In genomic region chr17:46284467-46284866, GRCh38 we compare ENCODE assay signal across 8 cellular contexts. TPM values are rescaled to one million over a fixed set of nuclear protein-coding genes. Genes with fewer than 3 reads are reported as not detected.
A peak's percentile ranks its signal among the peaks of the same experiment; 100 is the strongest.
DNase-seq lines count a peak whose midpoint lies in the region; ATAC-seq, FAIRE-seq and TF ChIP-seq lines count a peak whose summit lies in the region.
"Not testable (repeated sequence)": the region's sequence is repeated elsewhere in the genome, so short reads cannot be mapped to it uniquely, and the experiment has no call there.

No MANE protein-coding gene starts in this region.

- H3K4me3 ChIP-seq in Panc1 (ENCODE audit: low read depth in 2 of 2, low read length in 2 of 2); astrocyte (ENCODE audit: insufficient read depth, low read depth, low read length); keratinocyte (ENCODE audit: control insufficient read depth in 2 of 3, extremely low read depth in 1 of 3, insufficient read depth in 2 of 3, low read depth in 1 of 3, low read length in 3 of 3): not testable (repeated sequence)

- in situ Hi-C loops in Panc1 (cut with HindIII; ENCODE audit: low pct_unique_long_range_greater_than_20kb, low sequenced_read_pairs), result not testable (repeated sequence)

- FAIRE-seq in astrocyte (lab: Jason Lieb, UNC) (peak; percentile 90), keratinocyte (lab: Jason Lieb, UNC) (peak; percentile 93)

- not testable (repeated sequence) for H3K4me1 ChIP-seq in Panc1 (ENCODE audit: control insufficient read depth, insufficient read depth, low read length); astrocyte (ENCODE audit: insufficient read depth, low read length)
- H3K4me1 ChIP-seq in keratinocyte (ENCODE audit: control insufficient read depth, extremely low read depth, insufficient read depth, low read length), result peaks cover 15% of the 10 kb centered on the region

- not testable (repeated sequence) for H3K36me3 Mint-ChIP-seq in activated T-cell treated with anti-CD3 and anti-CD28 coated beads, Interleukin-2, amount 50 U/mL, for 4 hours (ENCODE audit: insufficient read depth); astrocyte (ENCODE audit: low read depth, unreplicated experiment)

- H3K27me3 ChIP-seq in Panc1 (ENCODE audit: control insufficient read depth, insufficient read depth, low read length); astrocyte (ENCODE audit: insufficient read depth, low read length); keratinocyte (ENCODE audit: control insufficient read depth, extremely low read depth, insufficient read depth, low read length): not testable (repeated sequence)

- not testable (repeated sequence) for H3K9me1 ChIP-seq in keratinocyte (ENCODE audit: control insufficient read depth, extremely low read depth, insufficient read depth, low read length)

- POLR2A ChIA-PET in Panc1 (lab: Charles Lee), result not testable (repeated sequence)

- H3K27ac ChIP-seq in Panc1 (ENCODE audit: low read length); astrocyte (ENCODE audit: low read depth, low read length); keratinocyte (ENCODE audit: control insufficient read depth, insufficient read depth, low read length): not testable (repeated sequence)

- H3K4me1 Mint-ChIP-seq in activated T-cell treated with anti-CD3 and anti-CD28 coated beads, Interleukin-2, amount 50 U/mL, for 4 hours (ENCODE audit: low read depth), result peaks cover 25% of the 10 kb centered on the region
- peaks cover 24% of the 10 kb centered on the region for H3K4me1 Mint-ChIP-seq in astrocyte (ENCODE audit: low read depth, unreplicated experiment)
- peaks cover 22% of the 10 kb centered on the region for H3K4me1 Mint-ChIP-seq in stimulated activated naive CD8-positive, alpha-beta T cell treated with anti-CD3 and anti-CD28 coated beads, Interleukin-15, amount 100 ng/mL, for 72 hours

- dilution Hi-C loops in keratinocyte (cut with MboI; ENCODE audit: extremely low pct_ligation_motif_present, low sequenced_read_pairs), result not testable (repeated sequence)

- H3K36me3 ChIP-seq in Panc1 (ENCODE audit: control insufficient read depth, insufficient read depth, low read length); astrocyte (ENCODE audit: insufficient read depth, low read length); keratinocyte (ENCODE audit: control insufficient read depth in 2 of 2, extremely low read depth in 1 of 2, insufficient read depth in 2 of 2, low read length in 2 of 2): not testable (repeated sequence)

- H3K27ac Mint-ChIP-seq in astrocyte (ENCODE audit: unreplicated experiment), result peak overlapping the region; percentile 23
- H3K27ac Mint-ChIP-seq in stimulated activated naive CD8-positive, alpha-beta T cell treated with anti-CD3 and anti-CD28 coated beads, Interleukin-15, amount 100 ng/mL, for 72 hours, result peak overlapping the region in 1 of 2 donors; percentile 72

- DNase-seq in EL (peak; percentile 64), Panc1 (ENCODE audit: low read depth, low spot score) (peak; percentile 92), astrocyte (ENCODE audit: low read depth) (peak; percentile 21)
- DNase-seq in activated T-cell treated with anti-CD3 and anti-CD28 coated beads, Interleukin-2, amount 50 U/mL, for 4 hours; keratinocyte (ENCODE audit: low read depth, low spot score): not testable (repeated sequence)
- DNase-seq in stimulated activated CD4-positive, alpha-beta T cell treated with anti-CD3 and anti-CD28 coated beads, Interleukin-1b, Interleukin-23, amount 100 ng/mL, for 24 hours (ENCODE audit: low read depth in 4 of 4, low spot score in 1 of 4), result peak in 3 of 4 experiments; percentile 36 to 43 (median 36)
- DNase-seq in stimulated activated naive CD8-positive, alpha-beta T cell treated with anti-CD3 and anti-CD28 coated beads, Interleukin-15, amount 100 ng/mL, for 72 hours, result peak in 1 of 2 donors; percentile 48

- H3K4me3 Mint-ChIP-seq in activated T-cell treated with anti-CD3 and anti-CD28 coated beads, Interleukin-2, amount 50 U/mL, for 4 hours; astrocyte (ENCODE audit: unreplicated experiment); stimulated activated naive CD8-positive, alpha-beta T cell treated with anti-CD3 and anti-CD28 coated beads, Interleukin-15, amount 100 ng/mL, for 72 hours: not testable (repeated sequence)

- intact Hi-C loops in Panc1 (cut with micrococcal nuclease; ENCODE audit: unreplicated experiment), result not testable (repeated sequence)

- H4K20me1 ChIP-seq in astrocyte (ENCODE audit: insufficient read depth, low read length); keratinocyte (ENCODE audit: control insufficient read depth, extremely low read depth, insufficient read depth, low read length): not testable (repeated sequence)

- not testable (repeated sequence) for H3K9me3 ChIP-seq in Panc1 (ENCODE audit: control insufficient read depth, insufficient read depth, low read depth, low read length); astrocyte (ENCODE audit: insufficient read depth, low read depth, low read length); keratinocyte (ENCODE audit: control insufficient read depth, low read depth, low read length)

- not testable (repeated sequence) for TF ChIP-seq CTCF in Panc1 (IDR thresholded peaks at IDR 0.05); astrocyte (IDR thresholded peaks at IDR 0.05; ENCODE audit: insufficient read depth, low read depth, low read length); keratinocyte (optimal IDR thresholded peaks at IDR 0.05 in 1 of 3, IDR thresholded peaks at IDR 0.05 in 1 of 3, conservative IDR thresholded peaks at IDR 0.05 in 1 of 3; ENCODE audit: extremely low read depth in 1 of 3, insufficient read depth in 2 of 3, low read length in 3 of 3)

- H3K27me3 Mint-ChIP-seq in activated T-cell treated with anti-CD3 and anti-CD28 coated beads, Interleukin-2, amount 50 U/mL, for 4 hours (ENCODE audit: low read depth); astrocyte (ENCODE audit: low read depth, unreplicated experiment); stimulated activated naive CD8-positive, alpha-beta T cell treated with anti-CD3 and anti-CD28 coated beads, Interleukin-15, amount 100 ng/mL, for 72 hours: not testable (repeated sequence)

- CTCF ChIA-PET in Panc1 (lab: Charles Lee), result not testable (repeated sequence)

- not testable (repeated sequence) for H3K4me2 ChIP-seq in astrocyte (ENCODE audit: low read length)
- peak overlapping the region; percentile 27 for H3K4me2 ChIP-seq in keratinocyte (ENCODE audit: control insufficient read depth, extremely low read depth, insufficient read depth, low read depth, low read length)

- not testable (repeated sequence) for H2AFZ ChIP-seq in astrocyte (ENCODE audit: low read depth, low read length); keratinocyte (ENCODE audit: control insufficient read depth, low read length)

- H3K9ac ChIP-seq in astrocyte (ENCODE audit: low read length); keratinocyte (ENCODE audit: control insufficient read depth, extremely low read depth, insufficient read depth, low read length): not testable (repeated sequence)

- BruUV-seq in Panc1 (replicated peaks; lab: Mats Ljungman, UMichigan), result not testable (repeated sequence)

- ATAC-seq in Panc1, result peak; percentile 87
- peak; percentile 100 for ATAC-seq in activated CD4-positive, CD25-positive, alpha-beta regulatory T cell treated with anti-CD3 and anti-CD28 coated beads, Interleukin-2, amount 50 U/mL, for 24 hours
- peak; percentile 100 for ATAC-seq in activated T-cell treated with anti-CD3 and anti-CD28 coated beads, Interleukin-2, amount 50 U/mL, for 4 hours
- peak; percentile 88 for ATAC-seq in stimulated activated naive CD8-positive, alpha-beta T cell treated with anti-CD3 and anti-CD28 coated beads, Interleukin-15, amount 100 ng/mL, for 72 hours

- not testable (repeated sequence) for H3K79me2 ChIP-seq in astrocyte (ENCODE audit: insufficient read depth, low read length); keratinocyte (ENCODE audit: control insufficient read depth, insufficient read depth, low read length)

- H3K9me3 Mint-ChIP-seq in activated T-cell treated with anti-CD3 and anti-CD28 coated beads, Interleukin-2, amount 50 U/mL, for 4 hours; astrocyte (ENCODE audit: unreplicated experiment); stimulated activated naive CD8-positive, alpha-beta T cell treated with anti-CD3 and anti-CD28 coated beads, Interleukin-15, amount 100 ng/mL, for 72 hours: not testable (repeated sequence)

RNA-seq across cellular contexts. Expression of gene LRRC37A, which starts 10.5 kb away (rescaled TPM):
- total RNA-seq in Panc1 (2021; ENCODE audit: unreplicated experiment) (2.7 TPM), astrocyte (2.2 and 4.2 TPM in 2 replicates)
- 1.7 TPM for polyA plus RNA-seq in Panc1 (2012; ENCODE audit: insufficient read length)
- 1 to 10 TPM in 2 of 3 donors, under 1 TPM in 1; 0.29 to 1.7 (median 1.3) TPM for total RNA-seq in activated T-cell treated with anti-CD3 and anti-CD28 coated beads, Interleukin-2, amount 50 U/mL, for 4 hours
- polyA plus RNA-seq in keratinocyte, result 0.79 to 2.3 TPM (median 1.7 TPM) in 3 replicates
- polyA plus RNA-seq in keratinocyte (2011; ENCODE audit: low read depth), result 1.9 TPM
- polyA plus RNA-seq in keratinocyte (2011; cell fraction: cytosol; rRNA removed), result 0.94 and 1.3 TPM in 2 replicates
- 3.9 and 5.3 TPM in 2 replicates for polyA plus RNA-seq in keratinocyte (2011; cell fraction: nucleus; rRNA removed)
- polyA plus RNA-seq in keratinocyte (2012; ENCODE audit: low replicate concordance), result 0.97 and 1.9 TPM in 2 replicates
- polyA minus RNA-seq in keratinocyte, result 0.95 to 10.1 TPM (median 5.7 TPM) in 3 replicates
- 1.2 TPM for polyA minus RNA-seq in keratinocyte (2011; cell fraction: cytosol; rRNA and poly(A)+ RNA removed)
- polyA minus RNA-seq in keratinocyte (2011; cell fraction: nucleus; rRNA and poly(A)+ RNA removed), result 5.6 and 11.2 TPM in 2 replicates
